10 cellular contexts compared by ENCODE assay signal in the genomic region with DNA sequence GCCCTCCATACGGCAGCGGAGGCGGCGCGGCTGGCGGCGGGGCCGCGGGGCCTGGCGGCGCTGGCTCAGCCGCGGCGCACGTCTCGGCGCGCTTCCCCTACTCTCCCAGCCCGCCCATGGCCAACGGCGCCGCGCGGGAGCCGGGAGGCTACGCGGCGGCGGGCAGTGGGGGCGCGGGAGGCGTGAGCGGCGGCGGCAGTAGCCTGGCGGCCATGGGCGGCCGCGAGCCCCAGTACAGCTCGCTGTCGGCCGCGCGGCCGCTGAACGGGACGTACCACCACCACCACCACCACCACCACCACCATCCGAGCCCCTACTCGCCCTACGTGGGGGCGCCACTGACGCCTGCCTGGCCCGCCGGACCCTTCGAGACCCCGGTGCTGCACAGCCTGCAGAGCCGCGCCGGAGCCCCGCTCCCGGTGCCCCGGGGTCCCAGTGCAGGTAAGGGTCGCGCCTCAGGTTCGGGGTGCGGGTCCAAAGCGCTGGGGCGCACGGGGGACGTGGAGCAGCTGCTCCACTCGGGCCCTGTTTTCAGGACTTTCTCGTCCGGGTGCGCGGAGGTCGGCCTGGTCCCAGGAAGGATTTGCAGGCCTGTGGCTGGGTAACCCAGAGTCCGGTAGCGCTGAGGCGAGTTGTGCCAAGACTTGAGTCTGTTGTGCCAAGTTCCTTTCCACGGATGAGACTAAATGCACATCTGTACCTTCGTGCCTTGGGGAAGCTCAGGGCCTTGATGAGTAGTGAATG. TPM values are rescaled to one million over a fixed set of nuclear protein-coding genes. Genes with fewer than 3 reads are reported as not detected.
DNase-seq lines count a peak whose midpoint lies in the region; ATAC-seq and TF ChIP-seq lines count a peak whose summit lies in the region.
"Had no signal": no experiment of that assay in that cellular context is flagged by ENCODE, and none has a peak within 500 bp of the region (broad histone marks: within the 10 kb centered on the region; RNA-seq: fewer than 3 reads in every experiment).

No MANE protein-coding gene starts in this region.

- peaks cover 51% of the 10 kb centered on the region for H3K27me3 ChIP-seq in CD8-positive, alpha-beta memory T cell (ENCODE audit: insufficient read depth, low read length, poor library complexity, severe bottlenecking)
- H3K27me3 ChIP-seq in right atrium auricular region = no peaks in the 10 kb centered on the region
- H3K27me3 ChIP-seq in trophoblast cell (ENCODE audit: insufficient read depth, low read length) = peaks cover 82% of the 10 kb centered on the region

- no peak overlapping the region for H3K9ac ChIP-seq in trophoblast cell (ENCODE audit: low read length)

- no peak overlapping the region for H3K4ac ChIP-seq in trophoblast cell (ENCODE audit: low read depth, low read length)

- DNase-seq in CD8-positive, alpha-beta memory T cell = no peak
- DNase-seq in astrocyte of the cerebellum (ENCODE audit: low read depth) = no peak
- DNase-seq in right atrium auricular region (ENCODE audit: low spot score) = no peak
- peak in 1 of 2 donors; percentile 32 for DNase-seq in trophoblast cell
- DNase-seq in SW480 (ENCODE audit: low spot score) = no peak
- no peak for DNase-seq in activated T-cell treated with anti-CD3 and anti-CD28 coated beads, Interleukin-2, amount 50 U/mL, for 72 hours
- DNase-seq in stimulated activated CD4-positive, alpha-beta T cell treated with anti-CD3 and anti-CD28 coated beads, Interleukin-4, amount 100 ng/mL, for 1 hour = no peak
- DNase-seq: CD4-positive, CD25-positive, alpha-beta regulatory T cell had no signal

- WGBS in trophoblast cell (ENCODE audit: extremely low coverage, insufficient coverage, insufficient read length) = no CpG with 5 or more reads among the region's 81 CpGs

- H2BK120ac ChIP-seq in trophoblast cell (ENCODE audit: insufficient read depth, low read length, poor library complexity) = no peak overlapping the region

- no peak overlapping the region for H4K12ac ChIP-seq in trophoblast cell (ENCODE audit: low read depth, low read length)

- H3K4me3 Mint-ChIP-seq in CD8-positive, alpha-beta memory T cell = peak overlapping the region; percentile 15 to 74 (median 42)
- H3K4me3 Mint-ChIP-seq in activated T-cell treated with anti-CD3 and anti-CD28 coated beads, Interleukin-2, amount 50 U/mL, for 72 hours = no peak overlapping the region

- no peak overlapping the region for H4K91ac ChIP-seq in trophoblast cell (ENCODE audit: low read depth, low read length)

- H3K4me1 ChIP-seq in CD8-positive, alpha-beta memory T cell (ENCODE audit: insufficient read depth, low read length) = peaks cover 19% of the 10 kb centered on the region
- H3K4me1 ChIP-seq in right atrium auricular region (peaks cover 0 to 19% of the 10 kb centered on the region in 2 donors), trophoblast cell (ENCODE audit: control insufficient read depth in 1 of 2, insufficient read depth in 2 of 2, low read length in 2 of 2) (peaks cover 24 to 30% of the 10 kb centered on the region in 2 experiments)

- no peak for ATAC-seq in activated T-cell treated with anti-CD3 and anti-CD28 coated beads, Interleukin-2, amount 50 U/mL, for 72 hours (replicated peaks in 1 of 2)
- no peak for ATAC-seq in HG03175 (IDR thresholded peaks at IDR 0.05; ENCODE audit: unreplicated experiment)

- no peaks in the 10 kb centered on the region for H3K9me3 ChIP-seq in CD8-positive, alpha-beta memory T cell (ENCODE audit: low read length)
- H3K9me3 ChIP-seq in right atrium auricular region (no peaks in the 10 kb centered on the region), trophoblast cell (ENCODE audit: insufficient read depth, low read depth, low read length) (peaks cover 6% of the 10 kb centered on the region)

- H3K18ac ChIP-seq in trophoblast cell (ENCODE audit: low read length) = no peak overlapping the region

- H2BK12ac ChIP-seq in trophoblast cell (ENCODE audit: low read length) = no peak overlapping the region

- H3K27me3 Mint-ChIP-seq in CD8-positive, alpha-beta memory T cell = peaks cover 65 to 73% of the 10 kb centered on the region in 2 donors
- peaks cover 72% of the 10 kb centered on the region for H3K27me3 Mint-ChIP-seq in activated T-cell treated with anti-CD3 and anti-CD28 coated beads, Interleukin-2, amount 50 U/mL, for 72 hours (ENCODE audit: low read depth)

- no peak overlapping the region for H2BK5ac ChIP-seq in trophoblast cell (ENCODE audit: low read depth, low read length, poor library complexity)

- no peak for TF ChIP-seq CTCF in astrocyte of the cerebellum (IDR thresholded peaks at IDR 0.05; ENCODE audit: low read depth, low read length, missing control alignments)
- TF ChIP-seq CTCF in right atrium auricular region (IDR thresholded peaks at IDR 0.05) = no peak

- H3K23ac ChIP-seq in trophoblast cell (ENCODE audit: low read length) = no peak overlapping the region

- POLR2A ChIA-PET in CD8-positive, alpha-beta memory T cell (lab: Charles Lee) = no interaction called here

- peaks cover 0 to 5% (median 3%) of the 10 kb centered on the region in 5 donors for H3K9me3 Mint-ChIP-seq in CD8-positive, alpha-beta memory T cell
- H3K9me3 Mint-ChIP-seq in activated T-cell treated with anti-CD3 and anti-CD28 coated beads, Interleukin-2, amount 50 U/mL, for 72 hours = no peaks in the 10 kb centered on the region

- peak overlapping the region; percentile 84 for H3K4me2 ChIP-seq in trophoblast cell (ENCODE audit: low read length)

- no peak overlapping the region for H3K14ac ChIP-seq in trophoblast cell (ENCODE audit: low read length)

- H3K27ac Mint-ChIP-seq in CD8-positive, alpha-beta memory T cell = peak overlapping the region in 1 of 8 donors; percentile 24
- no peak overlapping the region for H3K27ac Mint-ChIP-seq in activated T-cell treated with anti-CD3 and anti-CD28 coated beads, Interleukin-2, amount 50 U/mL, for 72 hours
- H3K27ac Mint-ChIP-seq: CD4-positive, CD25-positive, alpha-beta regulatory T cell had no signal

- no peak overlapping the region for H3K27ac ChIP-seq in CD8-positive, alpha-beta memory T cell (ENCODE audit: low read depth, low read length)
- H3K27ac ChIP-seq in right atrium auricular region = peak overlapping the region; percentile 99 to 100
- no peak overlapping the region for H3K27ac ChIP-seq in trophoblast cell (ENCODE audit: low read depth, low read length)

- H3K36me3 Mint-ChIP-seq in CD8-positive, alpha-beta memory T cell = peaks cover 0 to 4% (median 0%) of the 10 kb centered on the region in 3 donors
- H3K36me3 Mint-ChIP-seq in activated T-cell treated with anti-CD3 and anti-CD28 coated beads, Interleukin-2, amount 50 U/mL, for 72 hours (ENCODE audit: insufficient read depth in 2 of 2) = peaks cover 1 to 2% of the 10 kb centered on the region in 2 donors
- H3K36me3 Mint-ChIP-seq: CD4-positive, CD25-positive, alpha-beta regulatory T cell had no signal

- peaks cover 19 to 43% (median 23%) of the 10 kb centered on the region in 3 donors for H3K4me1 Mint-ChIP-seq in CD8-positive, alpha-beta memory T cell
- H3K4me1 Mint-ChIP-seq in activated T-cell treated with anti-CD3 and anti-CD28 coated beads, Interleukin-2, amount 50 U/mL, for 72 hours (ENCODE audit: low read depth) = peaks cover 18% of the 10 kb centered on the region

- H2AK5ac ChIP-seq in trophoblast cell (ENCODE audit: low read length) = no peak overlapping the region

- no peak overlapping the region for H2AFZ ChIP-seq in trophoblast cell (ENCODE audit: insufficient read depth, low read length, poor library complexity)

- H3K79me2 ChIP-seq in trophoblast cell (ENCODE audit: control insufficient read depth, insufficient read depth, low read length, poor library complexity) = no peaks in the 10 kb centered on the region

- no peaks in the 10 kb centered on the region for H3K36me3 ChIP-seq in CD8-positive, alpha-beta memory T cell (ENCODE audit: insufficient read depth, low read length)
- peaks cover 50% of the 10 kb centered on the region for H3K36me3 ChIP-seq in right atrium auricular region
- no peaks in the 10 kb centered on the region for H3K36me3 ChIP-seq in trophoblast cell (ENCODE audit: control insufficient read depth in 1 of 2, insufficient read depth in 2 of 2, low read length in 2 of 2)

- H3K79me1 ChIP-seq in trophoblast cell (ENCODE audit: low read length) = peaks cover 4% of the 10 kb centered on the region

- H4K8ac ChIP-seq in trophoblast cell (ENCODE audit: low read depth, low read length) = no peak overlapping the region

- in situ Hi-C loops in astrocyte of the cerebellum (cut with HindIII; ENCODE audit: low sequenced_read_pairs) = loop anchor here (5.0 kb wide), 1 partner anchor 390 kb away; no protein-coding TSS in a partner anchor

- CTCF ChIA-PET in CD8-positive, alpha-beta memory T cell (lab: Charles Lee) = interaction anchor here (1.5 kb wide), 1 partner anchor 390 kb away, joined by 4 read pairs; no protein-coding TSS in a partner anchor

- no peak overlapping the region for H3K4me3 ChIP-seq in CD8-positive, alpha-beta memory T cell (ENCODE audit: low read length)
- H3K4me3 ChIP-seq in astrocyte of the cerebellum (ENCODE audit: low read depth, low read length) (peak overlapping the region; percentile 80), right atrium auricular region (peak overlapping the region; percentile 87 to 95), trophoblast cell (ENCODE audit: low read depth, low read length) (peak overlapping the region; percentile 60)

RNA-seq across cellular contexts. Expression of a gene that starts 2.6 kb away (rescaled TPM):
- total RNA-seq in CD8-positive, alpha-beta memory T cell = under 1 TPM; 0.04 to 0.11 TPM
- polyA plus RNA-seq in CD8-positive, alpha-beta memory T cell = 0.32 TPM
- 10 to 100 TPM; 88.7 to 95.5 TPM for total RNA-seq in right atrium auricular region
- polyA plus RNA-seq in trophoblast cell (2013) = 1.7 and 1.9 TPM in 2 replicates
- under 1 TPM; 0.39 to 0.43 TPM for total RNA-seq in activated T-cell treated with anti-CD3 and anti-CD28 coated beads, Interleukin-2, amount 50 U/mL, for 72 hours
- total RNA-seq: T-helper 1 cell treated with Interleukin-12 subunit alpha and Interleukin-12 subunit beta and Interleukin-4 antibody, amounts not matched to agents 30 ng/mL and 1 ng/mL, for 36 hours had no signal
- polyA plus RNA-seq: CD4-positive, CD25-positive, alpha-beta regulatory T cell had no signal

Comparison
In these comparisons a context has a peak if more than half of its experiments do, and no peak if none do; other contexts are left out.
1. H3K27ac ChIP-seq: peak in right atrium auricular region (2 of 2); none in CD8-positive, alpha-beta memory T cell (single experiment) and trophoblast cell (single experiment).
2. H3K4me3 Mint-ChIP-seq: peak in CD8-positive, alpha-beta memory T cell (7 of 7); none in activated T-cell treated with anti-CD3 and anti-CD28 coated beads, Interleukin-2, amount 50 U/mL, for 72 hours (0 of 2).
3. RNA of a gene that starts 2.6 kb away (total RNA-seq): 88.7 to 95.5 TPM in right atrium auricular region; 0.39 to 0.43 TPM in activated T-cell treated with anti-CD3 and anti-CD28 coated beads, Interleukin-2, amount 50 U/mL, for 72 hours and 0.04 to 0.11 TPM in CD8-positive, alpha-beta memory T cell; every median in the first group is over 10 times any median in the second.